Comparison of ENCODE assay signal across 17 cellular contexts in the genomic region with DNA sequence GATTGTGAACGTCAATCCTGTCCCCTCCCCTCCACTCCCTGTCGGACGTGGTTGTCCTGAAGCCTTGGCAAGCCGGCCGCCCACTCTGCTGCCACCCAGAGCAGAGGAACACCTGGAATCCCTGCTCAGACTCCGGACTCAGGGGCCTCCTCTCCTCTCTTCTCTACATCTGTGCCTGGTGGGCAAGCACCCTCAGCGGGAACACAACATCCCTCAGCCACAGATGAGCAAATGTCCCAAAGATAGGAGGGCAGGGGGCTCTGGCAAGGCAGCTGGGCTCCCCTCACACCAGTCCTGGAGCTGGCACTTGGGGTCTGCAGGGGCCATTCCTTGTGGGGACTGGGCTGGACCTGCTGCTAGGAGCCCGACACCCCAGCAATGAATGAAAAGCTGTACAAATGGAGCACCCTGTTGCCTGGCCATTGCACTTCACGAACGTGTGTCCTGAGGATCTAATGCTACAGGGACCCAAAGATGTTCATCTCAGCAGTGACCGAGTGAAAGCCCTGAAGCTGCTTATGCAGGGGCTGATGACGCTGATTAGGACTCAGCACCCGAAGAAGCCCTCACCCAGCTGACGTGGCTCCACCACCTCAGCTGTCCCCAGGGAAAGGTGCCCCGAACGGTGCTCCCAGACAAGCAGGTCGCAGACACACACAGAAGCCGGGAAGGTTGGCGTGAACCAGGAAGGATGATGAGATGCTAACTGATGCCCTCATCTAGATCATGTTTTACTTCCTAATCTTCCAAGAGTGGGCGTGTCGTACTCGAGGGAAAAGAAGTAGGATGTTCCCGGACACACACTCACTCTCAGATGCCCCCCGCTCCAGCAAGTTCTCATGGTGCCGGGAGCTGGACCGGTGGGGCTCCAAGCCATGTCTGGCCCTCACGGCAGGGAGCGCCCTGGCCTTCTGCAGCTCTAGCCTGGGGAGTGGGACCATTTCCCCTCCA.
"Had no signal": no experiment of that assay in that cellular context is flagged by ENCODE, and none has a peak within 500 bp of the region (broad histone marks: within the 10 kb centered on the region; RNA-seq: fewer than 3 reads in every experiment).

No MANE protein-coding gene starts in this region.

- H3K27me3 ChIP-seq: ascending aorta, neural progenitor cell had no signal

- H2AFZ ChIP-seq: neural progenitor cell, parathyroid adenoma had no signal

- H3K36me3 ChIP-seq: ascending aorta, gastroesophageal sphincter, heart right ventricle, neural progenitor cell had no signal

- FAIRE-seq: bronchial epithelial cell, urothelium cell line had no signal

- H3K9me3 ChIP-seq: ascending aorta, gastroesophageal sphincter, heart right ventricle had no signal

- H3K36me3 Mint-ChIP-seq: neural progenitor cell; stimulated activated memory B cell treated with anti-CD40 and anti-IgM and Interleukin-4, amounts not matched to agents 10 μg/mL and 1 μg/mL and 100 μg/mL, for 72 hours had no signal

- H3K79me2 ChIP-seq: parathyroid adenoma had no signal

- DNase-seq: activated CD4-positive, alpha-beta memory T cell treated with anti-CD3 and anti-CD28 coated beads, Interleukin-2, amount 10 ng/mL, durations not matched to agents 7 days and 5 days; activated CD4-positive, alpha-beta T cell treated with anti-CD3 and anti-CD28 coated beads for 36 hours; activated naive CD4-positive, alpha-beta T cell treated with anti-CD3 and anti-CD28 coated beads for 36 hours; activated naive CD8-positive, alpha-beta T cell treated with anti-CD3 and anti-CD28 coated beads, Interleukin-2, amount 50 U/mL, for 24 hours; activated T-cell treated with anti-CD3 and anti-CD28 coated beads for 4 hours; dorsolateral prefrontal cortex; heart right ventricle; naive B cell; stimulated activated CD4-positive, alpha-beta T cell treated with anti-CD3 and anti-CD28 coated beads, Interleukin-12 subunit alpha, Interleukin-12 subunit beta, amount 100 ng/mL, for 4 hours; stimulated activated CD4-positive, alpha-beta T cell treated with anti-CD3 and anti-CD28 coated beads, Interleukin-2, amount 100 ng/mL, for 24 hours had no signal

- H3K9me3 Mint-ChIP-seq: activated CD4-positive, alpha-beta memory T cell treated with anti-CD3 and anti-CD28 coated beads, Interleukin-2, amount 10 ng/mL, durations not matched to agents 7 days and 5 days; activated naive CD4-positive, alpha-beta T cell treated with anti-CD3 and anti-CD28 coated beads for 36 hours had no signal

- ATAC-seq: activated CD4-positive, alpha-beta T cell treated with anti-CD3 and anti-CD28 coated beads for 36 hours; activated naive CD8-positive, alpha-beta T cell treated with anti-CD3 and anti-CD28 coated beads, Interleukin-2, amount 50 U/mL, for 24 hours; gastroesophageal sphincter; heart right ventricle; stimulated activated memory B cell treated with anti-CD40 and anti-IgM and Interleukin-4, amounts not matched to agents 10 μg/mL and 1 μg/mL and 100 μg/mL, for 72 hours had no signal

- H3K27ac ChIP-seq: ascending aorta, dorsolateral prefrontal cortex, gastroesophageal sphincter, heart right ventricle, neural progenitor cell, parathyroid adenoma had no signal

- H3K9ac ChIP-seq: neural progenitor cell, parathyroid adenoma had no signal

- H3K4me3 Mint-ChIP-seq: activated CD4-positive, alpha-beta memory T cell treated with anti-CD3 and anti-CD28 coated beads, Interleukin-2, amount 10 ng/mL, durations not matched to agents 7 days and 5 days; activated CD4-positive, alpha-beta T cell treated with anti-CD3 and anti-CD28 coated beads for 36 hours; activated naive CD4-positive, alpha-beta T cell treated with anti-CD3 and anti-CD28 coated beads for 36 hours; activated naive CD8-positive, alpha-beta T cell treated with anti-CD3 and anti-CD28 coated beads, Interleukin-2, amount 50 U/mL, for 24 hours; neural progenitor cell; stimulated activated memory B cell treated with anti-CD40 and anti-IgM and Interleukin-4, amounts not matched to agents 10 μg/mL and 1 μg/mL and 100 μg/mL, for 72 hours had no signal

- H3K4me1 Mint-ChIP-seq: activated CD4-positive, alpha-beta memory T cell treated with anti-CD3 and anti-CD28 coated beads, Interleukin-2, amount 10 ng/mL, durations not matched to agents 7 days and 5 days; activated CD4-positive, alpha-beta T cell treated with anti-CD3 and anti-CD28 coated beads for 36 hours; activated naive CD8-positive, alpha-beta T cell treated with anti-CD3 and anti-CD28 coated beads, Interleukin-2, amount 50 U/mL, for 24 hours; stimulated activated memory B cell treated with anti-CD40 and anti-IgM and Interleukin-4, amounts not matched to agents 10 μg/mL and 1 μg/mL and 100 μg/mL, for 72 hours had no signal

- H3K4me2 ChIP-seq: neural progenitor cell had no signal

- H3K4me3 ChIP-seq: ascending aorta, gastroesophageal sphincter, heart right ventricle, neural progenitor cell had no signal

- H3K27ac Mint-ChIP-seq: activated CD4-positive, alpha-beta memory T cell treated with anti-CD3 and anti-CD28 coated beads, Interleukin-2, amount 10 ng/mL, durations not matched to agents 7 days and 5 days; activated CD4-positive, alpha-beta T cell treated with anti-CD3 and anti-CD28 coated beads for 36 hours; activated naive CD4-positive, alpha-beta T cell treated with anti-CD3 and anti-CD28 coated beads for 36 hours; activated naive CD8-positive, alpha-beta T cell treated with anti-CD3 and anti-CD28 coated beads, Interleukin-2, amount 50 U/mL, for 24 hours; naive B cell; neural progenitor cell; stimulated activated memory B cell treated with anti-CD40 and anti-IgM and Interleukin-4, amounts not matched to agents 10 μg/mL and 1 μg/mL and 100 μg/mL, for 72 hours had no signal

- H3K4me1 ChIP-seq: ascending aorta, gastroesophageal sphincter, heart right ventricle, neural progenitor cell, parathyroid adenoma had no signal
